In the genomic region with DNA sequence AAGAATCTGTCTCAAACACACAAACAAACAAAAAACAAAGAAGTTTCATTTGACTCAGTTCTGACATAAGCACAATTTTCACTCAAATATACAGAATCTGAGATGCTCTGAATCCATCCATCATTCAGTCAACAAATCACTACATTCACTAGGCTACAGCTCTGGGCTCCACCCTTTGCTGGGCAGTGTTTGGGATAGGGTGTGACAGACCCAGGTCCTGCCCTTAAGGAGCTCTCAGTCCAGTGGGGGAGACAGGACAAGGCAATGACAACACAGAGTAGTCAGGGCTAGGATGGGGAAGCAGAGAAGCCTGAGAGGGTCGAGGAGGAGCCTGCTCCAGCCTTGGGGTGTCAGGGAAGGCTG, we compare ENCODE assay signal across 1 cellular context.
TF ChIP-seq lines count a peak whose summit lies in the region.

No MANE protein-coding gene starts in this region.

TF ChIP-seq in GM23338, 12 proteins besides CTCF, POLR2A, EP300 and RAD21 (continued from another document):
- TF ChIP-seq ETS1 (IDR thresholded peaks at IDR 0.05): no peak
- no peak for TF ChIP-seq EZH2phosphoT487 (IDR thresholded peaks at IDR 0.05; ENCODE audit: unreplicated experiment)
- TF ChIP-seq, protein P1, sequence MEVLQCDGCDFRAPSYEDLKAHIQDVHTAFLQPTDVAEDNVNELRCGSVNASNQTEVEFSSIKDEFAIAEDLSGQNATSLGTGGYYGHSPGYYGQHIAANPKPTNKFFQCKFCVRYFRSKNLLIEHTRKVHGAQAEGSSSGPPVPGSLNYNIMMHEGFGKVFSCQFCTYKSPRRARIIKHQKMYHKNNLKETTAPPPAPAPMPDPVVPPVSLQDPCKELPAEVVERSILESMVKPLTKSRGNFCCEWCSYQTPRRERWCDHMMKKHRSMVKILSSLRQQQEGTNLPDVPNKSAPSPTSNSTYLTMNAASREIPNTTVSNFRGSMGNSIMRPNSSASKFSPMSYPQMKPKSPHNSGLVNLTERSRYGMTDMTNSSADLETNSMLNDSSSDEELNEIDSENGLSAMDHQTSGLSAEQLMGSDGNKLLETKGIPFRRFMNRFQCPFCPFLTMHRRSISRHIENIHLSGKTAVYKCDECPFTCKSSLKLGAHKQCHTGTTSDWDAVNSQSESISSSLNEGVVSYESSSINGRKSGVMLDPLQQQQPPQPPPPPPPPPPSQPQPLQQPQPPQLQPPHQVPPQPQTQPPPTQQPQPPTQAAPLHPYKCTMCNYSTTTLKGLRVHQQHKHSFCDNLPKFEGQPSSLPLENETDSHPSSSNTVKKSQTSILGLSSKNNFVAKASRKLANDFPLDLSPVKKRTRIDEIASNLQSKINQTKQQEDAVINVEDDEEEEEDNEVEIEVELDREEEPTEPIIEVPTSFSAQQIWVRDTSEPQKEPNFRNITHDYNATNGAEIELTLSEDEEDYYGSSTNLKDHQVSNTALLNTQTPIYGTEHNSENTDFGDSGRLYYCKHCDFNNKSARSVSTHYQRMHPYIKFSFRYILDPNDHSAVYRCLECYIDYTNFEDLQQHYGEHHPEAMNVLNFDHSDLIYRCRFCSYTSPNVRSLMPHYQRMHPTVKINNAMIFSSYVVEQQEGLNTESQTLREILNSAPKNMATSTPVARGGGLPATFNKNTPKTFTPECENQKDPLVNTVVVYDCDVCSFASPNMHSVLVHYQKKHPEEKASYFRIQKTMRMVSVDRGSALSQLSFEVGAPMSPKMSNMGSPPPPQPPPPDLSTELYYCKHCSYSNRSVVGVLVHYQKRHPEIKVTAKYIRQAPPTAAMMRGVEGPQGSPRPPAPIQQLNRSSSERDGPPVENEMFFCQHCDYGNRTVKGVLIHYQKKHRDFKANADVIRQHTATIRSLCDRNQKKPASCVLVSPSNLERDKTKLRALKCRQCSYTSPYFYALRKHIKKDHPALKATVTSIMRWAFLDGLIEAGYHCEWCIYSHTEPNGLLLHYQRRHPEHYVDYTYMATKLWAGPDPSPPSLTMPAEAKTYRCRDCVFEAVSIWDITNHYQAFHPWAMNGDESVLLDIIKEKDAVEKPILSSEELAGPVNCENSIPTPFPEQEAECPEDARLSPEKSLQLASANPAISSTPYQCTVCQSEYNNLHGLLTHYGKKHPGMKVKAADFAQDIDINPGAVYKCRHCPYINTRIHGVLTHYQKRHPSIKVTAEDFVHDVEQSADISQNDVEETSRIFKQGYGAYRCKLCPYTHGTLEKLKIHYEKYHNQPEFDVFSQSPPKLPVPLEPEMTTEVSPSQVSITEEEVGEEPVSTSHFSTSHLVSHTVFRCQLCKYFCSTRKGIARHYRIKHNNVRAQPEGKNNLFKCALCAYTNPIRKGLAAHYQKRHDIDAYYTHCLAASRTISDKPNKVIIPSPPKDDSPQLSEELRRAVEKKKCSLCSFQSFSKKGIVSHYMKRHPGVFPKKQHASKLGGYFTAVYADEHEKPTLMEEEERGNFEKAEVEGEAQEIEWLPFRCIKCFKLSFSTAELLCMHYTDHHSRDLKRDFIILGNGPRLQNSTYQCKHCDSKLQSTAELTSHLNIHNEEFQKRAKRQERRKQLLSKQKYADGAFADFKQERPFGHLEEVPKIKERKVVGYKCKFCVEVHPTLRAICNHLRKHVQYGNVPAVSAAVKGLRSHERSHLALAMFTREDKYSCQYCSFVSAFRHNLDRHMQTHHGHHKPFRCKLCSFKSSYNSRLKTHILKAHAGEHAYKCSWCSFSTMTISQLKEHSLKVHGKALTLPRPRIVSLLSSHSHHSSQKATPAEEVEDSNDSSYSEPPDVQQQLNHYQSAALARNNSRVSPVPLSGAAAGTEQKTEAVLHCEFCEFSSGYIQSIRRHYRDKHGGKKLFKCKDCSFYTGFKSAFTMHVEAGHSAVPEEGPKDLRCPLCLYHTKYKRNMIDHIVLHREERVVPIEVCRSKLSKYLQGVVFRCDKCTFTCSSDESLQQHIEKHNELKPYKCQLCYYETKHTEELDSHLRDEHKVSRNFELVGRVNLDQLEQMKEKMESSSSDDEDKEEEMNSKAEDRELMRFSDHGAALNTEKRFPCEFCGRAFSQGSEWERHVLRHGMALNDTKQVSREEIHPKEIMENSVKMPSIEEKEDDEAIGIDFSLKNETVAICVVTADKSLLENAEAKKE (CRISPR knock-in tag; IDR thresholded peaks at IDR 0.05): no peak
- TF ChIP-seq ZNF114 (CRISPR knock-in tag; IDR thresholded peaks at IDR 0.05): no peak
- TF ChIP-seq CREB1 (CRISPR knock-in tag; IDR thresholded peaks at IDR 0.05; ENCODE audit: low read depth): no peak
- no peak for TF ChIP-seq STAT1 (IDR thresholded peaks at IDR 0.05; ENCODE audit: unreplicated experiment)
- no peak for TF ChIP-seq JUNB (IDR thresholded peaks at IDR 0.05; ENCODE audit: unreplicated experiment)
- no peak for TF ChIP-seq NANOG (IDR thresholded peaks at IDR 0.05; ENCODE audit: borderline replicate concordance)
